In the genomic region with DNA sequence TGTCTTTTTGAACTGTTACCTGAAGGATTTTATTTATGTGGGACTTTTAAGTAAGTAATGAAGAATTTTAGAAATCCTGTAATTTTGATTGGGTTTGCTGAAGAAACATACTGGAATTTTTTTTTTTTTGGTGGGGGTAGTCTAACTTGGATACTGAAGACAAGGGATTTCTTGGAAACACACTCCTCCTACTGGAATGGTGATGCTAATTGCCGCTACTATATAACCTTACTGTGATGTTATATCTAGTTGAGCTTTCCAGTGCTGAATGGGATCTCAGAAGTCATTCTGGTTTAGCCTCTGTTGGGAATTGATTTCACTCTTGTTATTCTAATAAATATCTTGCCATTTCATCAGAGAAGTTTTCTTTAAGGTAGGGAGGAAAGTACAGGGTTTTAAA, we compare ENCODE assay signal across 2 cellular contexts.
A peak's percentile ranks its signal among the peaks of the same experiment; 100 is the strongest.
TF ChIP-seq lines count a peak whose summit lies in the region.

No MANE protein-coding gene starts in this region.

TF ChIP-seq in HCT116, 20 proteins besides CTCF, POLR2A, EP300 and RAD21:
- TF ChIP-seq EGR1 (IDR thresholded peaks at IDR 0.05; ENCODE audit: low read depth) (no peak), CEBPB (IDR thresholded peaks at IDR 0.05; ENCODE audit: low read depth) (no peak), ZFX (IDR thresholded peaks at IDR 0.05) (no peak), FOSL1 (IDR thresholded peaks at IDR 0.05; ENCODE audit: low read depth) (no peak), ZNF274 (IDR thresholded peaks at IDR 0.05; ENCODE audit: low read depth, low read length) (no peak), SIN3A (IDR thresholded peaks at IDR 0.05; ENCODE audit: low read depth) (no peak), POLR2AphosphoS5 (IDR thresholded peaks at IDR 0.05; ENCODE audit: low read depth, low read length) (no peak), EZH2 (IDR thresholded peaks at IDR 0.05) (no peak), SP1 (IDR thresholded peaks at IDR 0.05; ENCODE audit: low read depth) (no peak), CBX3 (IDR thresholded peaks at IDR 0.05; ENCODE audit: low read depth) (no peak), SRF (IDR thresholded peaks at IDR 0.05; ENCODE audit: low read depth) (no peak), JUND (IDR thresholded peaks at IDR 0.05) (no peak), TCF7L2 (IDR thresholded peaks at IDR 0.05; ENCODE audit: borderline replicate concordance, extremely low read depth, insufficient read depth, insufficient read length) (no peak), ELF1 (IDR thresholded peaks at IDR 0.05; ENCODE audit: borderline replicate concordance, low read depth) (no peak), EZH2phosphoT487 (IDR thresholded peaks at IDR 0.05; ENCODE audit: borderline replicate concordance) (no peak)
- TF ChIP-seq, protein P1, sequence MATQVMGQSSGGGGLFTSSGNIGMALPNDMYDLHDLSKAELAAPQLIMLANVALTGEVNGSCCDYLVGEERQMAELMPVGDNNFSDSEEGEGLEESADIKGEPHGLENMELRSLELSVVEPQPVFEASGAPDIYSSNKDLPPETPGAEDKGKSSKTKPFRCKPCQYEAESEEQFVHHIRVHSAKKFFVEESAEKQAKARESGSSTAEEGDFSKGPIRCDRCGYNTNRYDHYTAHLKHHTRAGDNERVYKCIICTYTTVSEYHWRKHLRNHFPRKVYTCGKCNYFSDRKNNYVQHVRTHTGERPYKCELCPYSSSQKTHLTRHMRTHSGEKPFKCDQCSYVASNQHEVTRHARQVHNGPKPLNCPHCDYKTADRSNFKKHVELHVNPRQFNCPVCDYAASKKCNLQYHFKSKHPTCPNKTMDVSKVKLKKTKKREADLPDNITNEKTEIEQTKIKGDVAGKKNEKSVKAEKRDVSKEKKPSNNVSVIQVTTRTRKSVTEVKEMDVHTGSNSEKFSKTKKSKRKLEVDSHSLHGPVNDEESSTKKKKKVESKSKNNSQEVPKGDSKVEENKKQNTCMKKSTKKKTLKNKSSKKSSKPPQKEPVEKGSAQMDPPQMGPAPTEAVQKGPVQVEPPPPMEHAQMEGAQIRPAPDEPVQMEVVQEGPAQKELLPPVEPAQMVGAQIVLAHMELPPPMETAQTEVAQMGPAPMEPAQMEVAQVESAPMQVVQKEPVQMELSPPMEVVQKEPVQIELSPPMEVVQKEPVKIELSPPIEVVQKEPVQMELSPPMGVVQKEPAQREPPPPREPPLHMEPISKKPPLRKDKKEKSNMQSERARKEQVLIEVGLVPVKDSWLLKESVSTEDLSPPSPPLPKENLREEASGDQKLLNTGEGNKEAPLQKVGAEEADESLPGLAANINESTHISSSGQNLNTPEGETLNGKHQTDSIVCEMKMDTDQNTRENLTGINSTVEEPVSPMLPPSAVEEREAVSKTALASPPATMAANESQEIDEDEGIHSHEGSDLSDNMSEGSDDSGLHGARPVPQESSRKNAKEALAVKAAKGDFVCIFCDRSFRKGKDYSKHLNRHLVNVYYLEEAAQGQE (IDR thresholded peaks at IDR 0.05; ENCODE audit: low read depth), result no peak
- TF ChIP-seq, protein P2, sequence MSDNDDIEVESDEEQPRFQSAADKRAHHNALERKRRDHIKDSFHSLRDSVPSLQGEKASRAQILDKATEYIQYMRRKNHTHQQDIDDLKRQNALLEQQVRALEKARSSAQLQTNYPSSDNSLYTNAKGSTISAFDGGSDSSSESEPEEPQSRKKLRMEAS (IDR thresholded peaks at IDR 0.05), result no peak
- TF ChIP-seq, protein P3, sequence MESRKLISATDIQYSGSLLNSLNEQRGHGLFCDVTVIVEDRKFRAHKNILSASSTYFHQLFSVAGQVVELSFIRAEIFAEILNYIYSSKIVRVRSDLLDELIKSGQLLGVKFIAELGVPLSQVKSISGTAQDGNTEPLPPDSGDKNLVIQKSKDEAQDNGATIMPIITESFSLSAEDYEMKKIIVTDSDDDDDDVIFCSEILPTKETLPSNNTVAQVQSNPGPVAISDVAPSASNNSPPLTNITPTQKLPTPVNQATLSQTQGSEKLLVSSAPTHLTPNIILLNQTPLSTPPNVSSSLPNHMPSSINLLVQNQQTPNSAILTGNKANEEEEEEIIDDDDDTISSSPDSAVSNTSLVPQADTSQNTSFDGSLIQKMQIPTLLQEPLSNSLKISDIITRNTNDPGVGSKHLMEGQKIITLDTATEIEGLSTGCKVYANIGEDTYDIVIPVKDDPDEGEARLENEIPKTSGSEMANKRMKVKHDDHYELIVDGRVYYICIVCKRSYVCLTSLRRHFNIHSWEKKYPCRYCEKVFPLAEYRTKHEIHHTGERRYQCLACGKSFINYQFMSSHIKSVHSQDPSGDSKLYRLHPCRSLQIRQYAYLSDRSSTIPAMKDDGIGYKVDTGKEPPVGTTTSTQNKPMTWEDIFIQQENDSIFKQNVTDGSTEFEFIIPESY (IDR thresholded peaks at IDR 0.05; ENCODE audit: extremely low read depth, insufficient replicate concordance, low read length), result no peak

TF ChIP-seq in K562, 482 proteins besides CTCF, POLR2A, EP300 and RAD21 (continues in another document):
- TF ChIP-seq, protein P4, sequence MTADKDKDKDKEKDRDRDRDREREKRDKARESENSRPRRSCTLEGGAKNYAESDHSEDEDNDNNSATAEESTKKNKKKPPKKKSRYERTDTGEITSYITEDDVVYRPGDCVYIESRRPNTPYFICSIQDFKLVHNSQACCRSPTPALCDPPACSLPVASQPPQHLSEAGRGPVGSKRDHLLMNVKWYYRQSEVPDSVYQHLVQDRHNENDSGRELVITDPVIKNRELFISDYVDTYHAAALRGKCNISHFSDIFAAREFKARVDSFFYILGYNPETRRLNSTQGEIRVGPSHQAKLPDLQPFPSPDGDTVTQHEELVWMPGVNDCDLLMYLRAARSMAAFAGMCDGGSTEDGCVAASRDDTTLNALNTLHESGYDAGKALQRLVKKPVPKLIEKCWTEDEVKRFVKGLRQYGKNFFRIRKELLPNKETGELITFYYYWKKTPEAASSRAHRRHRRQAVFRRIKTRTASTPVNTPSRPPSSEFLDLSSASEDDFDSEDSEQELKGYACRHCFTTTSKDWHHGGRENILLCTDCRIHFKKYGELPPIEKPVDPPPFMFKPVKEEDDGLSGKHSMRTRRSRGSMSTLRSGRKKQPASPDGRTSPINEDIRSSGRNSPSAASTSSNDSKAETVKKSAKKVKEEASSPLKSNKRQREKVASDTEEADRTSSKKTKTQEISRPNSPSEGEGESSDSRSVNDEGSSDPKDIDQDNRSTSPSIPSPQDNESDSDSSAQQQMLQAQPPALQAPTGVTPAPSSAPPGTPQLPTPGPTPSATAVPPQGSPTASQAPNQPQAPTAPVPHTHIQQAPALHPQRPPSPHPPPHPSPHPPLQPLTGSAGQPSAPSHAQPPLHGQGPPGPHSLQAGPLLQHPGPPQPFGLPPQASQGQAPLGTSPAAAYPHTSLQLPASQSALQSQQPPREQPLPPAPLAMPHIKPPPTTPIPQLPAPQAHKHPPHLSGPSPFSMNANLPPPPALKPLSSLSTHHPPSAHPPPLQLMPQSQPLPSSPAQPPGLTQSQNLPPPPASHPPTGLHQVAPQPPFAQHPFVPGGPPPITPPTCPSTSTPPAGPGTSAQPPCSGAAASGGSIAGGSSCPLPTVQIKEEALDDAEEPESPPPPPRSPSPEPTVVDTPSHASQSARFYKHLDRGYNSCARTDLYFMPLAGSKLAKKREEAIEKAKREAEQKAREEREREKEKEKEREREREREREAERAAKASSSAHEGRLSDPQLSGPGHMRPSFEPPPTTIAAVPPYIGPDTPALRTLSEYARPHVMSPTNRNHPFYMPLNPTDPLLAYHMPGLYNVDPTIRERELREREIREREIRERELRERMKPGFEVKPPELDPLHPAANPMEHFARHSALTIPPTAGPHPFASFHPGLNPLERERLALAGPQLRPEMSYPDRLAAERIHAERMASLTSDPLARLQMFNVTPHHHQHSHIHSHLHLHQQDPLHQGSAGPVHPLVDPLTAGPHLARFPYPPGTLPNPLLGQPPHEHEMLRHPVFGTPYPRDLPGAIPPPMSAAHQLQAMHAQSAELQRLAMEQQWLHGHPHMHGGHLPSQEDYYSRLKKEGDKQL (CRISPR knock-in tag; IDR thresholded peaks at IDR 0.05; ENCODE audit: borderline replicate concordance), result no peak
- TF ChIP-seq CREM (IDR thresholded peaks at IDR 0.05; ENCODE audit: low read depth), result 0 out of 2 replicates have a peak, but pooled peaks have one; percentile 6
- TF ChIP-seq SNIP1 (IDR thresholded peaks at IDR 0.05; ENCODE audit: low read depth), result no peak
- TF ChIP-seq TOE1 (IDR thresholded peaks at IDR 0.05; ENCODE audit: borderline replicate concordance), result no peak
- no peak for TF ChIP-seq TOE1 (CRISPR knock-in tag; IDR thresholded peaks at IDR 0.05; ENCODE audit: borderline replicate concordance, low read depth)
- TF ChIP-seq ARNT (IDR thresholded peaks at IDR 0.05), result peak in 1 of 2 experiments; percentile 57; a peak in 1 of 4 replicates
- TF ChIP-seq, protein P5, sequence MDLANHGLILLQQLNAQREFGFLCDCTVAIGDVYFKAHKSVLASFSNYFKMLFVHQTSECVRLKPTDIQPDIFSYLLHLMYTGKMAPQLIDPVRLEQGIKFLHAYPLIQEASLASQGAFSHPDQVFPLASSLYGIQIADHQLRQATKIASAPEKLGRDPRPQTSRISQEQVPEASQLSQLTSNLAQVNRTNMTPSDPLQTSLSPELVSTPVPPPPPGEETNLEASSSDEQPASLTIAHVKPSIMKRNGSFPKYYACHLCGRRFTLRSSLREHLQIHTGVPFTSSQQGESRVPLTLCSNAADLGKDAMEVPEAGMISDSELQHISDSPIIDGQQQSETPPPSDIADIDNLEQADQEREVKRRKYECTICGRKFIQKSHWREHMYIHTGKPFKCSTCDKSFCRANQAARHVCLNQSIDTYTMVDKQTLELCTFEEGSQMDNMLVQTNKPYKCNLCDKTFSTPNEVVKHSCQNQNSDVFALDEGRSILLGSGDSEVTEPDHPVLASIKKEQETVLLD (IDR thresholded peaks at IDR 0.05), result no peak
- TF ChIP-seq ZNF23 (CRISPR knock-in tag; IDR thresholded peaks at IDR 0.05), result no peak
- TF ChIP-seq ZNF174 (CRISPR knock-in tag; IDR thresholded peaks at IDR 0.05), result no peak
- TF ChIP-seq, protein P6, sequence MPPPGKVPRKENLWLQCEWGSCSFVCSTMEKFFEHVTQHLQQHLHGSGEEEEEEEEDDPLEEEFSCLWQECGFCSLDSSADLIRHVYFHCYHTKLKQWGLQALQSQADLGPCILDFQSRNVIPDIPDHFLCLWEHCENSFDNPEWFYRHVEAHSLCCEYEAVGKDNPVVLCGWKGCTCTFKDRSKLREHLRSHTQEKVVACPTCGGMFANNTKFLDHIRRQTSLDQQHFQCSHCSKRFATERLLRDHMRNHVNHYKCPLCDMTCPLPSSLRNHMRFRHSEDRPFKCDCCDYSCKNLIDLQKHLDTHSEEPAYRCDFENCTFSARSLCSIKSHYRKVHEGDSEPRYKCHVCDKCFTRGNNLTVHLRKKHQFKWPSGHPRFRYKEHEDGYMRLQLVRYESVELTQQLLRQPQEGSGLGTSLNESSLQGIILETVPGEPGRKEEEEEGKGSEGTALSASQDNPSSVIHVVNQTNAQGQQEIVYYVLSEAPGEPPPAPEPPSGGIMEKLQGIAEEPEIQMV (tag; conservative IDR thresholded peaks at IDR 0.05; ENCODE audit: low read depth), result no peak
- TF ChIP-seq, protein P7, sequence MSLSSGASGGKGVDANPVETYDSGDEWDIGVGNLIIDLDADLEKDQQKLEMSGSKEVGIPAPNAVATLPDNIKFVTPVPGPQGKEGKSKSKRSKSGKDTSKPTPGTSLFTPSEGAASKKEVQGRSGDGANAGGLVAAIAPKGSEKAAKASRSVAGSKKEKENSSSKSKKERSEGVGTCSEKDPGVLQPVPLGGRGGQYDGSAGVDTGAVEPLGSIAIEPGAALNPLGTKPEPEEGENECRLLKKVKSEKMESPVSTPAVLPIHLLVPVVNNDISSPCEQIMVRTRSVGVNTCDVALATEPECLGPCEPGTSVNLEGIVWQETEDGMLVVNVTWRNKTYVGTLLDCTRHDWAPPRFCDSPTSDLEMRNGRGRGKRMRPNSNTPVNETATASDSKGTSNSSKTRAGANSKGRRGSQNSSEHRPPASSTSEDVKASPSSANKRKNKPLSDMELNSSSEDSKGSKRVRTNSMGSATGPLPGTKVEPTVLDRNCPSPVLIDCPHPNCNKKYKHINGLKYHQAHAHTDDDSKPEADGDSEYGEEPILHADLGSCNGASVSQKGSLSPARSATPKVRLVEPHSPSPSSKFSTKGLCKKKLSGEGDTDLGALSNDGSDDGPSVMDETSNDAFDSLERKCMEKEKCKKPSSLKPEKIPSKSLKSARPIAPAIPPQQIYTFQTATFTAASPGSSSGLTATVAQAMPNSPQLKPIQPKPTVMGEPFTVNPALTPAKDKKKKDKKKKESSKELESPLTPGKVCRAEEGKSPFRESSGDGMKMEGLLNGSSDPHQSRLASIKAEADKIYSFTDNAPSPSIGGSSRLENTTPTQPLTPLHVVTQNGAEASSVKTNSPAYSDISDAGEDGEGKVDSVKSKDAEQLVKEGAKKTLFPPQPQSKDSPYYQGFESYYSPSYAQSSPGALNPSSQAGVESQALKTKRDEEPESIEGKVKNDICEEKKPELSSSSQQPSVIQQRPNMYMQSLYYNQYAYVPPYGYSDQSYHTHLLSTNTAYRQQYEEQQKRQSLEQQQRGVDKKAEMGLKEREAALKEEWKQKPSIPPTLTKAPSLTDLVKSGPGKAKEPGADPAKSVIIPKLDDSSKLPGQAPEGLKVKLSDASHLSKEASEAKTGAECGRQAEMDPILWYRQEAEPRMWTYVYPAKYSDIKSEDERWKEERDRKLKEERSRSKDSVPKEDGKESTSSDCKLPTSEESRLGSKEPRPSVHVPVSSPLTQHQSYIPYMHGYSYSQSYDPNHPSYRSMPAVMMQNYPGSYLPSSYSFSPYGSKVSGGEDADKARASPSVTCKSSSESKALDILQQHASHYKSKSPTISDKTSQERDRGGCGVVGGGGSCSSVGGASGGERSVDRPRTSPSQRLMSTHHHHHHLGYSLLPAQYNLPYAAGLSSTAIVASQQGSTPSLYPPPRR (CRISPR knock-in tag; IDR thresholded peaks at IDR 0.05; ENCODE audit: borderline replicate concordance), result no peak
- TF ChIP-seq ZNF212 (CRISPR knock-in tag; IDR thresholded peaks at IDR 0.05), result no peak
- TF ChIP-seq ZEB2 (IDR thresholded peaks at IDR 0.05), result 0 out of 2 replicates have a peak, but pooled peaks have one; percentile 33
- TF ChIP-seq, protein P8, sequence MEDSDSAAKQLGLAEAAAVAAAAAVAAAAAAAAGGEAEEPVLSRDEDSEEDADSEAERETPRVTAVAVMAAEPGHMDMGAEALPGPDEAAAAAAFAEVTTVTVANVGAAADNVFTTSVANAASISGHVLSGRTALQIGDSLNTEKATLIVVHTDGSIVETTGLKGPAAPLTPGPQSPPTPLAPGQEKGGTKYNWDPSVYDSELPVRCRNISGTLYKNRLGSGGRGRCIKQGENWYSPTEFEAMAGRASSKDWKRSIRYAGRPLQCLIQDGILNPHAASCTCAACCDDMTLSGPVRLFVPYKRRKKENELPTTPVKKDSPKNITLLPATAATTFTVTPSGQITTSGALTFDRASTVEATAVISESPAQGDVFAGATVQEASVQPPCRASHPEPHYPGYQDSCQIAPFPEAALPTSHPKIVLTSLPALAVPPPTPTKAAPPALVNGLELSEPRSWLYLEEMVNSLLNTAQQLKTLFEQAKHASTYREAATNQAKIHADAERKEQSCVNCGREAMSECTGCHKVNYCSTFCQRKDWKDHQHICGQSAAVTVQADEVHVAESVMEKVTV (CRISPR knock-in tag; IDR thresholded peaks at IDR 0.05), result peak; percentile 38; the same call in 1 of the 2 replicates
- 0 out of 2 replicates have a peak, but pooled peaks have one; percentile 10 for TF ChIP-seq TEAD4 (IDR thresholded peaks at IDR 0.05; ENCODE audit: low read length)
- TF ChIP-seq TEAD4 (CRISPR knock-in tag; IDR thresholded peaks at IDR 0.05; ENCODE audit: borderline replicate concordance), result no peak
- peak; percentile 67 for TF ChIP-seq ZNF384 (IDR thresholded peaks at IDR 0.05; ENCODE audit: low read depth, low read length)
- no peak for TF ChIP-seq NUFIP1 (IDR thresholded peaks at IDR 0.05; ENCODE audit: partially characterized antibody)
- no peak for TF ChIP-seq DMBX1 (CRISPR knock-in tag; IDR thresholded peaks at IDR 0.05; ENCODE audit: borderline replicate concordance)
- TF ChIP-seq SMARCE1 (IDR thresholded peaks at IDR 0.05), result peak; percentile 31; the same call in 1 of the 2 replicates
- no peak for TF ChIP-seq KLF10 (CRISPR knock-in tag; IDR thresholded peaks at IDR 0.05)
- TF ChIP-seq NR2F6 (CRISPR knock-in tag; IDR thresholded peaks at IDR 0.05), result no peak
